Comparison of ENCODE assay signal across 23 cellular contexts in genomic region chr1:17717595-17717994, GRCh38. TPM values are rescaled to one million over a fixed set of nuclear protein-coding genes. Genes with fewer than 3 reads are reported as not detected.
"Had no signal": no experiment of that assay in that cellular context is flagged by ENCODE, and none has a peak within 500 bp of the region (broad histone marks: within the 10 kb centered on the region; RNA-seq: fewer than 3 reads in every experiment).

No MANE protein-coding gene starts in this region.

- H3K36me3 ChIP-seq: adrenal gland, transverse colon had no signal

- H3K27ac Mint-ChIP-seq: activated CD4-positive, alpha-beta memory T cell treated with anti-CD3 and anti-CD28 coated beads for 36 hours; activated CD8-positive, alpha-beta memory T cell treated with anti-CD3 and anti-CD28 coated beads, Interleukin-2, amount 10 ng/mL, durations not matched to agents 7 days and 5 days; activated naive CD4-positive, alpha-beta T cell treated with anti-CD3 and anti-CD28 coated beads, Interleukin-2, amount 50 U/mL, for 24 hours; activated T-cell treated with anti-CD3 and anti-CD28 coated beads, Interleukin-2, amount 50 U/mL, for 24 hours; endodermal cell; memory B cell; naive thymus-derived CD4-positive, alpha-beta T cell had no signal

- H3K4me3 Mint-ChIP-seq: activated CD4-positive, alpha-beta memory T cell treated with anti-CD3 and anti-CD28 coated beads for 36 hours; activated CD8-positive, alpha-beta memory T cell treated with anti-CD3 and anti-CD28 coated beads, Interleukin-2, amount 10 ng/mL, durations not matched to agents 7 days and 5 days; activated naive CD4-positive, alpha-beta T cell treated with anti-CD3 and anti-CD28 coated beads, Interleukin-2, amount 50 U/mL, for 24 hours; activated T-cell treated with anti-CD3 and anti-CD28 coated beads, Interleukin-2, amount 50 U/mL, for 24 hours; endodermal cell; memory B cell; naive thymus-derived CD4-positive, alpha-beta T cell had no signal

- H3K27ac ChIP-seq: adrenal gland, transverse colon, VCaP had no signal

- H3K27me3 Mint-ChIP-seq: activated CD8-positive, alpha-beta memory T cell treated with anti-CD3 and anti-CD28 coated beads, Interleukin-2, amount 10 ng/mL, durations not matched to agents 7 days and 5 days had no signal

- H3K4me1 ChIP-seq: adrenal gland, transverse colon had no signal

- H3K9me3 Mint-ChIP-seq: activated CD4-positive, alpha-beta memory T cell treated with anti-CD3 and anti-CD28 coated beads for 36 hours; activated naive CD4-positive, alpha-beta T cell treated with anti-CD3 and anti-CD28 coated beads, Interleukin-2, amount 50 U/mL, for 24 hours; activated T-cell treated with anti-CD3 and anti-CD28 coated beads, Interleukin-2, amount 50 U/mL, for 24 hours; endodermal cell; memory B cell; naive thymus-derived CD4-positive, alpha-beta T cell had no signal

- H3K4me1 Mint-ChIP-seq: activated CD8-positive, alpha-beta memory T cell treated with anti-CD3 and anti-CD28 coated beads, Interleukin-2, amount 10 ng/mL, durations not matched to agents 7 days and 5 days; activated naive CD4-positive, alpha-beta T cell treated with anti-CD3 and anti-CD28 coated beads, Interleukin-2, amount 50 U/mL, for 24 hours; endodermal cell; memory B cell; naive thymus-derived CD4-positive, alpha-beta T cell had no signal

- H3K36me3 Mint-ChIP-seq: activated CD4-positive, alpha-beta memory T cell treated with anti-CD3 and anti-CD28 coated beads for 36 hours; activated CD8-positive, alpha-beta memory T cell treated with anti-CD3 and anti-CD28 coated beads, Interleukin-2, amount 10 ng/mL, durations not matched to agents 7 days and 5 days; activated naive CD4-positive, alpha-beta T cell treated with anti-CD3 and anti-CD28 coated beads, Interleukin-2, amount 50 U/mL, for 24 hours; memory B cell; naive thymus-derived CD4-positive, alpha-beta T cell had no signal

- H3K4me3 ChIP-seq: adrenal gland, mucosa of descending colon, transverse colon had no signal

- ATAC-seq: activated CD8-positive, alpha-beta memory T cell treated with anti-CD3 and anti-CD28 coated beads, Interleukin-2, amount 10 ng/mL, durations not matched to agents 7 days and 5 days; left ventricle myocardium superior; mucosa of descending colon; naive thymus-derived CD4-positive, alpha-beta T cell; right cardiac atrium had no signal

- H3K9me3 ChIP-seq: adrenal gland, mucosa of descending colon, transverse colon had no signal

- H3K27me3 ChIP-seq: adrenal gland had no signal

- DNase-seq: activated CD4-positive, alpha-beta memory T cell treated with anti-CD3 and anti-CD28 coated beads for 36 hours; activated CD8-positive, alpha-beta memory T cell treated with anti-CD3 and anti-CD28 coated beads, Interleukin-2, amount 10 ng/mL, durations not matched to agents 7 days and 5 days; activated effector memory CD4-positive, alpha-beta T cell treated with Interleukin-2 at 50 U/mL for 16 hours; activated T-cell treated with anti-CD3 and anti-CD28 coated beads, Interleukin-2, amount 50 U/mL, for 24 hours; adrenal gland; endodermal cell; left ventricle myocardium superior; mucosa of descending colon; naive thymus-derived CD4-positive, alpha-beta T cell; nucleus accumbens; small intestine; stimulated activated CD4-positive, alpha-beta T cell treated with anti-CD3 and anti-CD28 coated beads, Interleukin-4, amount 100 ng/mL, for 4 hours; stimulated activated CD8-positive, alpha-beta memory T cell treated with anti-CD3 and anti-CD28 coated beads, Interleukin-4, amount 100 ng/mL, for 48 hours; stimulated activated naive CD4-positive, alpha-beta T cell treated with Interleukin-2 at 50 U/mL for 16 hours; substantia nigra; transverse colon had no signal

RNA-seq across cellular contexts. Expression of gene ACTL8, which starts 37.5 kb away (rescaled TPM):
- total RNA-seq: activated CD4-positive, alpha-beta memory T cell treated with anti-CD3 and anti-CD28 coated beads for 36 hours; activated CD8-positive, alpha-beta memory T cell treated with anti-CD3 and anti-CD28 coated beads, Interleukin-2, amount 10 ng/mL, durations not matched to agents 7 days and 5 days; adrenal gland; dermis microvascular lymphatic vessel endothelial cell; endodermal cell; left ventricle myocardium superior; naive thymus-derived CD4-positive, alpha-beta T cell; posterior vena cava; right cardiac atrium; transverse colon had no signal
- polyA plus RNA-seq: adrenal gland; keratinocyte; naive thymus-derived CD4-positive, alpha-beta T cell; right cardiac atrium had no signal
